In the genomic region with DNA sequence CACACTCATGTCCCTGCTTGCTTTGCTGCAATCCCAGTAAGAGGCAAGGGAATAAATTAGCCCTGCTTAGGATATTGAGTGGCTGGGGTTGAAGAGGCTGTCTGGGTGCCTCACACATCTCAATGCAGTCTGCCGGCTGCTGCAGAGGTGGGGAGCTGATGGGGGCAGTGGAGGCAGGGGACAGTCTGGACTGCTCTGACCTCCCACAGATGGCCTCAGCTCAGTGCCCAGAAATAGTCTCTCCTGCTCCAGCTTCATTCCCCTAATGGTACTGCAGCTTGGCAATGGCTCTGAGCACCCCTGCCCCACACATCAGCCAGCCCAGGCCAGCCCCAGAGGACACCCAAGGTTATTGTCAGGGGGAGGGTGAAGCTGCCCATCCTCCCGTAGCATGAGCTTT, we compare ENCODE assay signal across 25 cellular contexts. TPM values are rescaled to one million over a fixed set of nuclear protein-coding genes. Genes with fewer than 3 reads are reported as not detected.
DNase-seq lines count a peak whose midpoint lies in the region; ATAC-seq and TF ChIP-seq lines count a peak whose summit lies in the region.
"Had no signal": no experiment of that assay in that cellular context is flagged by ENCODE, and none has a peak within 500 bp of the region (broad histone marks: within the 10 kb centered on the region; RNA-seq: fewer than 3 reads in every experiment).

No MANE protein-coding gene starts in this region.

- H3K9me3 ChIP-seq in upper lobe of right lung = no peaks in the 10 kb centered on the region
- H3K9me3 ChIP-seq: A549, gastroesophageal sphincter, neutrophil had no signal

- intact Hi-C loops in upper lobe of right lung (cut with DNase I) = no loop called here

- H3K27ac ChIP-seq in upper lobe of right lung = no peak overlapping the region
- H3K27ac ChIP-seq: A549, C4-2B, gastroesophageal sphincter, neutrophil had no signal

- ATAC-seq in upper lobe of right lung (no peak), HG03460 (IDR thresholded peaks at IDR 0.05; ENCODE audit: unreplicated experiment) (no peak), GM21619 (IDR thresholded peaks at IDR 0.05; ENCODE audit: unreplicated experiment) (no peak)
- ATAC-seq: A549, gastroesophageal sphincter, HCT116, left lobe of liver had no signal

- no peaks in the 10 kb centered on the region for H3K36me3 ChIP-seq in upper lobe of right lung
- H3K36me3 ChIP-seq: gastroesophageal sphincter, neutrophil had no signal

- no peak overlapping the region for H3K4me3 ChIP-seq in upper lobe of right lung
- H3K4me3 ChIP-seq: A549, gastroesophageal sphincter had no signal

- no peaks in the 10 kb centered on the region for H3K4me1 ChIP-seq in upper lobe of right lung
- H3K4me1 ChIP-seq: A549 had no signal

- no peak for TF ChIP-seq CTCF in upper lobe of right lung (IDR thresholded peaks at IDR 0.05)

- peak; percentile 45 for DNase-seq in activated effector memory CD4-positive, alpha-beta T cell treated with anti-CD3 and anti-CD28 coated beads, Interleukin-2, amount 50 U/mL, for 16 hours
- no peak for DNase-seq in activated effector memory CD4-positive, alpha-beta T cell treated with Interleukin-2 at 50 U/mL for 16 hours
- DNase-seq in ecto neural progenitor cell (ENCODE audit: low spot score) = peak; percentile 39
- DNase-seq in mesenteric fat pad (ENCODE audit: low spot score) = peak; percentile 53
- peak; percentile 40 for DNase-seq in upper lobe of right lung
- no peak for DNase-seq in NCI-H187 (lab: John Stamatoyannopoulos, UW)
- DNase-seq: activated CD4-positive, alpha-beta T cell treated with anti-CD3 and anti-CD28 coated beads for 1 hour; DMS153; erythroblast; GDM1; NCI-H1417; NCI-H774; stimulated activated naive CD4-positive, alpha-beta T cell had no signal

- no peaks in the 10 kb centered on the region for H3K27me3 ChIP-seq in upper lobe of right lung
- H3K27me3 ChIP-seq: gastroesophageal sphincter, neutrophil had no signal

RNA-seq across cellular contexts. Expression of a gene that starts 21.5 kb away (rescaled TPM):
- total RNA-seq in mesenteric fat pad (449 TPM), upper lobe of right lung (669 TPM)

RNA-seq across cellular contexts. Expression of a gene that starts 44.7 kb away (rescaled TPM):
- total RNA-seq in mesenteric fat pad (0.42 TPM), upper lobe of right lung (not detected)
- total RNA-seq: dermis microvascular lymphatic vessel endothelial cell, gastroesophageal sphincter, left lobe of liver, renal cortical epithelial cell, SK-MEL-5, urinary bladder had no signal

Comparison
In these comparisons a context has a peak if more than half of its experiments do, and no peak if none do; other contexts are left out.
1. DNase-seq: peak in activated effector memory CD4-positive, alpha-beta T cell treated with anti-CD3 and anti-CD28 coated beads, Interleukin-2, amount 50 U/mL, for 16 hours (single experiment), ecto neural progenitor cell (single experiment), mesenteric fat pad (single experiment) and upper lobe of right lung (single experiment); none in activated effector memory CD4-positive, alpha-beta T cell treated with Interleukin-2 at 50 U/mL for 16 hours (single experiment) and NCI-H187 (0 of 2).